In genomic region chr1:45508295-45509151, GRCh38 we compare ENCODE assay signal across 1 cellular context.
TF ChIP-seq lines count a peak whose summit lies in the region.

No MANE protein-coding gene starts in this region.

TF ChIP-seq in endothelial cell of umbilical vein, 7 proteins besides CTCF, POLR2A, EP300 and RAD21:
- TF ChIP-seq MAX (IDR thresholded peaks at IDR 0.05; ENCODE audit: insufficient read depth, insufficient read length), result no peak
- TF ChIP-seq POLR2AphosphoS5 (IDR thresholded peaks at IDR 0.05; ENCODE audit: insufficient read depth, low read depth, low read length), result peak; percentile 55
